10 cellular contexts compared by ENCODE assay signal in genomic region chr1:111446967-111447892, GRCh38. TPM values are rescaled to one million over a fixed set of nuclear protein-coding genes. Genes with fewer than 3 reads are reported as not detected.
A peak's percentile ranks its signal among the peaks of the same experiment; 100 is the strongest.
DNase-seq lines count a peak whose midpoint lies in the region; ATAC-seq and TF ChIP-seq lines count a peak whose summit lies in the region.
"Had no signal": no experiment of that assay in that cellular context is flagged by ENCODE, and none has a peak within 500 bp of the region (broad histone marks: within the 10 kb centered on the region; RNA-seq: fewer than 3 reads in every experiment).

No MANE protein-coding gene starts in this region.

- no peak for TF ChIP-seq CTCF in WTC11 (IDR thresholded peaks at IDR 0.05)
- TF ChIP-seq CTCF in fibroblast of the aortic adventitia (IDR thresholded peaks at IDR 0.05; ENCODE audit: insufficient read depth, low read length), result no peak
- no peak for TF ChIP-seq CTCF in ascending aorta (IDR thresholded peaks at IDR 0.05)

- no peaks in the 10 kb centered on the region for H3K27me3 Mint-ChIP-seq in WTC11 (ENCODE audit: low read depth)

- H3K27me3 ChIP-seq in ascending aorta, result no peaks in the 10 kb centered on the region

- peaks cover 31% of the 10 kb centered on the region for H3K4me1 Mint-ChIP-seq in WTC11

- peak; percentile 8 for DNase-seq in NCI-H2171 treated with DMSO at 0.1 percent for 48 hours (lab: John Stamatoyannopoulos, UW)
- no peak for DNase-seq in NCI-H2171 (lab: John Stamatoyannopoulos, UW)
- DNase-seq in WTC11 (ENCODE audit: low spot score), result no peak
- DNase-seq in fibroblast of the aortic adventitia (ENCODE audit: low read depth), result no peak
- no peak for DNase-seq in skeletal muscle cell (ENCODE audit: low read depth)
- DNase-seq in ascending aorta (ENCODE audit: low spot score in 2 of 2), result no peak
- no peak for DNase-seq in D341Med (ENCODE audit: low spot score)
- no peak for DNase-seq in NCI-H1694 (lab: John Stamatoyannopoulos, UW)
- DNase-seq: stimulated activated CD4-positive, alpha-beta T cell treated with anti-CD3 and anti-CD28 coated beads, Interleukin-4, amount 100 ng/mL, for 24 hours had no signal

- CTCF ChIA-PET in WTC11 (lab: Charles Lee), result no interaction called here

- H3K4me3 ChIP-seq in fibroblast of the aortic adventitia (ENCODE audit: low read depth, low read length) (peak overlapping the region; percentile 88), skeletal muscle cell (ENCODE audit: low read depth, low read length) (peak overlapping the region; percentile 95), ascending aorta (peak overlapping the region in 1 of 2 donors; percentile 96)

- no peaks in the 10 kb centered on the region for H3K9me3 Mint-ChIP-seq in WTC11

- peaks cover 21 to 39% of the 10 kb centered on the region in 2 donors for H3K36me3 ChIP-seq in ascending aorta

- no peak for ATAC-seq in WTC11

- peaks cover 13 to 28% of the 10 kb centered on the region in 2 donors for H3K4me1 ChIP-seq in ascending aorta

- peaks cover 47% of the 10 kb centered on the region for H3K36me3 Mint-ChIP-seq in WTC11

- H3K27ac ChIP-seq in ascending aorta, result no peak overlapping the region
- H3K27ac ChIP-seq: 22Rv1 had no signal

- peak overlapping the region; percentile 100 for H3K4me3 Mint-ChIP-seq in WTC11

- POLR2A ChIA-PET in WTC11 (lab: Charles Lee), result interaction anchor here (0.7 kb wide), 1 partner anchor 230 kb away, joined by 3 read pairs; no protein-coding TSS in a partner anchor

- intact Hi-C loops in ascending aorta (cut with DNase I), result loop anchor here (5.0 to 10.0 kb wide), 2 partner anchors 482 to 1110 kb away; partner anchors contain the start of genes LRIF1 and RBM15

- H3K9me3 ChIP-seq in ascending aorta, result no peaks in the 10 kb centered on the region

- H3K27ac Mint-ChIP-seq in WTC11, result no peak overlapping the region

TF ChIP-seq in WTC11, 78 proteins besides CTCF, POLR2A, EP300 and RAD21:
- TF ChIP-seq RORB (CRISPR knock-in tag; IDR thresholded peaks at IDR 0.05) (no peak), IRF1 (CRISPR knock-in tag; IDR thresholded peaks at IDR 0.05) (no peak), NR3C1 (CRISPR knock-in tag; conservative IDR thresholded peaks at IDR 0.05; ENCODE audit: low read depth) (no peak), NFYB (CRISPR knock-in tag; conservative IDR thresholded peaks at IDR 0.05; ENCODE audit: low read depth) (no peak), SOX15 (CRISPR knock-in tag; IDR thresholded peaks at IDR 0.05) (no peak), MLX (CRISPR knock-in tag; IDR thresholded peaks at IDR 0.05) (no peak)
TF ChIP-seq in WTC11: peak in this region for 0.

RNA-seq across cellular contexts. Expression of gene WDR77, which starts 1.8 kb away (rescaled TPM):
- total RNA-seq in WTC11 (2021) (52.3 to 64.5 TPM (median 57.5 TPM) in 3 replicates), fibroblast of the aortic adventitia (ENCODE audit: low replicate concordance) (22.1 and 29.4 TPM in 2 replicates), ascending aorta (31.2 TPM)

RNA-seq across cellular contexts. Expression of gene ATP5PB, which starts 2.0 kb away (rescaled TPM):
- total RNA-seq in WTC11 (2021) (243 to 284 TPM (median 253 TPM) in 3 replicates), fibroblast of the aortic adventitia (ENCODE audit: low replicate concordance) (301 and 327 TPM in 2 replicates), ascending aorta (24.7 TPM)

RNA-seq across cellular contexts. Expression of gene OVGP1, which starts 19.7 kb away (rescaled TPM):
- total RNA-seq in WTC11 (2021) (2.3 to 3.9 TPM (median 2.7 TPM) in 3 replicates), fibroblast of the aortic adventitia (ENCODE audit: low replicate concordance) (0.27 and 0.90 TPM in 2 replicates), ascending aorta (1.6 TPM)

RNA-seq across cellular contexts. Expression of gene C1orf162, which starts 26.6 kb away (rescaled TPM):
- total RNA-seq in WTC11 (2021) (0.77 to 0.92 TPM (median 0.78 TPM) in 3 replicates), fibroblast of the aortic adventitia (ENCODE audit: low replicate concordance) (0.18 and 0.82 TPM in 2 replicates), ascending aorta (18.9 TPM)

RNA-seq across cellular contexts. Expression of gene ADORA3, which starts 56.2 kb away (rescaled TPM):
- total RNA-seq in WTC11 (2021) (0.15 to 0.25 TPM in 2 of 3 replicates, not detected in the other), fibroblast of the aortic adventitia (ENCODE audit: low replicate concordance) (not detected in 2 replicates), ascending aorta (3.6 TPM)
